Comparison of ENCODE assay signal across 1 cellular context in genomic region chr17:75047398-75048098, GRCh38.
TF ChIP-seq lines count a peak whose summit lies in the region.

No MANE protein-coding gene starts in this region.

TF ChIP-seq in HEK293, 187 proteins besides CTCF, POLR2A, EP300 and RAD21 (continued from another document):
- TF ChIP-seq ZBTB49 (tag by site-specific recombination; IDR thresholded peaks at IDR 0.05; ENCODE audit: low read depth) (no peak), SETDB1 (IDR thresholded peaks at IDR 0.05; ENCODE audit: insufficient read length, low read length) (no peak)
